ENCODE assay signal across 9 cellular contexts in genomic region chr6:75830959-75831885, GRCh38.
DNase-seq lines count a peak whose midpoint lies in the region; ATAC-seq lines count a peak whose summit lies in the region.
"Had no signal": no experiment of that assay in that cellular context is flagged by ENCODE, and none has a peak within 500 bp of the region (broad histone marks: within the 10 kb centered on the region; RNA-seq: fewer than 3 reads in every experiment).

No MANE protein-coding gene starts in this region.

- ATAC-seq in GM19455 (IDR thresholded peaks at IDR 0.05; ENCODE audit: unreplicated experiment) (peak; percentile 76), HG03457 (IDR thresholded peaks at IDR 0.05; ENCODE audit: unreplicated experiment) (peak; percentile 52), GM18858 (IDR thresholded peaks at IDR 0.05; ENCODE audit: unreplicated experiment) (no peak)

- peak; percentile 66 for DNase-seq in EL
- DNase-seq in fibroblast of gingiva (ENCODE audit: low read depth), result peak; percentile 9
- no peak for DNase-seq in GDM1 (lab: John Stamatoyannopoulos, UW)
- DNase-seq in NCI-H510A (lab: John Stamatoyannopoulos, UW), result no peak
- no peak for DNase-seq in activated CD4-positive, CD25-positive, alpha-beta regulatory T cell (lab: John Stamatoyannopoulos, UW)
- DNase-seq: NCI-H2029 had no signal

Comparison
In these comparisons a context has a peak if more than half of its experiments do, and no peak if none do; other contexts are left out.
1. DNase-seq: peak in EL (single experiment) and fibroblast of gingiva (single experiment); none in GDM1 (single experiment), NCI-H510A (single experiment) and activated CD4-positive, CD25-positive, alpha-beta regulatory T cell (0 of 4).